Comparison of ENCODE assay signal across 2 cellular contexts in the genomic region with DNA sequence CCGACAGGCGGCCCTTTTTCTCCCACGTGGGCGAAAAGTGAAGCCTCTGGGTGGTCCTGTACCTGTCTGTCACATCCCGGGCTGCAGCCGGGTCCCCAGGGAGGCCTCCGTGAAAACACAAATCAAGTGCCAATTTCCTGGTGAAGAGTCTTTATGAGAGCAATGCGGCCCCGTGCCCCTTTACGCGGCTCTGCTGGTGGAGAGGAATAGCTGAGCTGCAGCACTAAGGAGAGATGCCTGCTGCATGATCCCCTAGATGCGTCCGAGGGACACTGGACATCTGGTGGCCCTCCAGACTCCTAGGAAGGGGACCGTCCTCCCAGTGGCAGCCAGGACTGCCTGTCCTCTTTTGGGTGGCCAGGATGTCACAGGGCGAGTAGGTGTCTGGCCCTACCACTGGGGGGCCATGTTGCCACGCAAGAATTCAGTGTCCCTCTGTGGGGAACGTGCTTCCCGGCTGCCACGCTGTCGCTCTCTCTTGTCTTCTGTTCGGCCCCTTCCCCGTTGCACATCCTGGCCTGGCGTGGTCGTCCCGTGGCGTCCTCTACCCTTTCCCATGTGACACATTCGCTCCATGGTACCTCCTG.
TF ChIP-seq lines count a peak whose summit lies in the region.

No MANE protein-coding gene starts in this region.

TF ChIP-seq in IMR-90, 13 proteins besides CTCF, POLR2A, EP300 and RAD21:
- TF ChIP-seq FOS (IDR thresholded peaks at IDR 0.05; ENCODE audit: low read depth, low read length) (no peak), BHLHE40 (IDR thresholded peaks at IDR 0.05; ENCODE audit: low read depth, low read length) (no peak), CHD1 (IDR thresholded peaks at IDR 0.05; ENCODE audit: low read depth, low read length) (no peak), RCOR1 (IDR thresholded peaks at IDR 0.05; ENCODE audit: insufficient replicate concordance, low read length) (no peak), RFX5 (IDR thresholded peaks at IDR 0.05; ENCODE audit: low read depth, low read length) (no peak), MXI1 (IDR thresholded peaks at IDR 0.05; ENCODE audit: borderline replicate concordance, low read depth, low read length) (no peak), ELK1 (IDR thresholded peaks at IDR 0.05; ENCODE audit: borderline replicate concordance, low read depth, low read length) (no peak), MAZ (IDR thresholded peaks at IDR 0.05; ENCODE audit: borderline replicate concordance, low read depth, low read length) (no peak), SMC3 (IDR thresholded peaks at IDR 0.05; ENCODE audit: low read depth, low read length) (no peak), USF2 (IDR thresholded peaks at IDR 0.05; ENCODE audit: low read depth, low read length) (no peak), CEBPB (IDR thresholded peaks at IDR 0.05; ENCODE audit: low read depth, low read length) (no peak), NFE2L2 (IDR thresholded peaks at IDR 0.05; ENCODE audit: low read depth, low read length) (no peak), MAFK (IDR thresholded peaks at IDR 0.05; ENCODE audit: low read depth, low read length) (no peak)

TF ChIP-seq in GM12878, 131 proteins besides CTCF, POLR2A, EP300 and RAD21:
- TF ChIP-seq HDAC6 (IDR thresholded peaks at IDR 0.05; ENCODE audit: unreplicated experiment): no peak
- TF ChIP-seq SMC3 (IDR thresholded peaks at IDR 0.05; ENCODE audit: borderline replicate concordance, low read length): no peak
- TF ChIP-seq RB1 (IDR thresholded peaks at IDR 0.05; ENCODE audit: borderline replicate concordance): no peak
- TF ChIP-seq, protein P1, sequence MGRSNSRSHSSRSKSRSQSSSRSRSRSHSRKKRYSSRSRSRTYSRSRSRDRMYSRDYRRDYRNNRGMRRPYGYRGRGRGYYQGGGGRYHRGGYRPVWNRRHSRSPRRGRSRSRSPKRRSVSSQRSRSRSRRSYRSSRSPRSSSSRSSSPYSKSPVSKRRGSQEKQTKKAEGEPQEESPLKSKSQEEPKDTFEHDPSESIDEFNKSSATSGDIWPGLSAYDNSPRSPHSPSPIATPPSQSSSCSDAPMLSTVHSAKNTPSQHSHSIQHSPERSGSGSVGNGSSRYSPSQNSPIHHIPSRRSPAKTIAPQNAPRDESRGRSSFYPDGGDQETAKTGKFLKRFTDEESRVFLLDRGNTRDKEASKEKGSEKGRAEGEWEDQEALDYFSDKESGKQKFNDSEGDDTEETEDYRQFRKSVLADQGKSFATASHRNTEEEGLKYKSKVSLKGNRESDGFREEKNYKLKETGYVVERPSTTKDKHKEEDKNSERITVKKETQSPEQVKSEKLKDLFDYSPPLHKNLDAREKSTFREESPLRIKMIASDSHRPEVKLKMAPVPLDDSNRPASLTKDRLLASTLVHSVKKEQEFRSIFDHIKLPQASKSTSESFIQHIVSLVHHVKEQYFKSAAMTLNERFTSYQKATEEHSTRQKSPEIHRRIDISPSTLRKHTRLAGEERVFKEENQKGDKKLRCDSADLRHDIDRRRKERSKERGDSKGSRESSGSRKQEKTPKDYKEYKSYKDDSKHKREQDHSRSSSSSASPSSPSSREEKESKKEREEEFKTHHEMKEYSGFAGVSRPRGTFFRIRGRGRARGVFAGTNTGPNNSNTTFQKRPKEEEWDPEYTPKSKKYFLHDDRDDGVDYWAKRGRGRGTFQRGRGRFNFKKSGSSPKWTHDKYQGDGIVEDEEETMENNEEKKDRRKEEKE (IDR thresholded peaks at IDR 0.05): no peak
- TF ChIP-seq, protein P2, sequence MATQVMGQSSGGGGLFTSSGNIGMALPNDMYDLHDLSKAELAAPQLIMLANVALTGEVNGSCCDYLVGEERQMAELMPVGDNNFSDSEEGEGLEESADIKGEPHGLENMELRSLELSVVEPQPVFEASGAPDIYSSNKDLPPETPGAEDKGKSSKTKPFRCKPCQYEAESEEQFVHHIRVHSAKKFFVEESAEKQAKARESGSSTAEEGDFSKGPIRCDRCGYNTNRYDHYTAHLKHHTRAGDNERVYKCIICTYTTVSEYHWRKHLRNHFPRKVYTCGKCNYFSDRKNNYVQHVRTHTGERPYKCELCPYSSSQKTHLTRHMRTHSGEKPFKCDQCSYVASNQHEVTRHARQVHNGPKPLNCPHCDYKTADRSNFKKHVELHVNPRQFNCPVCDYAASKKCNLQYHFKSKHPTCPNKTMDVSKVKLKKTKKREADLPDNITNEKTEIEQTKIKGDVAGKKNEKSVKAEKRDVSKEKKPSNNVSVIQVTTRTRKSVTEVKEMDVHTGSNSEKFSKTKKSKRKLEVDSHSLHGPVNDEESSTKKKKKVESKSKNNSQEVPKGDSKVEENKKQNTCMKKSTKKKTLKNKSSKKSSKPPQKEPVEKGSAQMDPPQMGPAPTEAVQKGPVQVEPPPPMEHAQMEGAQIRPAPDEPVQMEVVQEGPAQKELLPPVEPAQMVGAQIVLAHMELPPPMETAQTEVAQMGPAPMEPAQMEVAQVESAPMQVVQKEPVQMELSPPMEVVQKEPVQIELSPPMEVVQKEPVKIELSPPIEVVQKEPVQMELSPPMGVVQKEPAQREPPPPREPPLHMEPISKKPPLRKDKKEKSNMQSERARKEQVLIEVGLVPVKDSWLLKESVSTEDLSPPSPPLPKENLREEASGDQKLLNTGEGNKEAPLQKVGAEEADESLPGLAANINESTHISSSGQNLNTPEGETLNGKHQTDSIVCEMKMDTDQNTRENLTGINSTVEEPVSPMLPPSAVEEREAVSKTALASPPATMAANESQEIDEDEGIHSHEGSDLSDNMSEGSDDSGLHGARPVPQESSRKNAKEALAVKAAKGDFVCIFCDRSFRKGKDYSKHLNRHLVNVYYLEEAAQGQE (IDR thresholded peaks at IDR 0.05; ENCODE audit: low read depth, low read length): no peak
- no peak for TF ChIP-seq MLLT1 (IDR thresholded peaks at IDR 0.05)
- TF ChIP-seq CHD2 (IDR thresholded peaks at IDR 0.05; ENCODE audit: borderline replicate concordance, low read depth, low read length): no peak
- TF ChIP-seq SKIL (IDR thresholded peaks at IDR 0.05; ENCODE audit: low read depth, poor library complexity, severe bottlenecking): no peak
- TF ChIP-seq PKNOX1 (IDR thresholded peaks at IDR 0.05): no peak
- TF ChIP-seq ZBED1 (IDR thresholded peaks at IDR 0.05; ENCODE audit: borderline replicate concordance): no peak
- TF ChIP-seq RBBP5 (conservative IDR thresholded peaks at IDR 0.05): no peak
